In genomic region chr6:122458087-122458486, GRCh38 we compare ENCODE assay signal across 16 cellular contexts. TPM values are rescaled to one million over a fixed set of nuclear protein-coding genes. Genes with fewer than 3 reads are reported as not detected.
A peak's percentile ranks its signal among the peaks of the same experiment; 100 is the strongest.
DNase-seq lines count a peak whose midpoint lies in the region; ATAC-seq and TF ChIP-seq lines count a peak whose summit lies in the region.
"Had no signal": no experiment of that assay in that cellular context is flagged by ENCODE, and none has a peak within 500 bp of the region (broad histone marks: within the 10 kb centered on the region; RNA-seq: fewer than 3 reads in every experiment).

No MANE protein-coding gene starts in this region.

- WGBS in psoas muscle, 3 donors, result 90 to 99% (median 98%) methylated on average over 1 of the region's 1 CpG
- WGBS in prostate gland, result 94% methylated on average over 1 of the region's 1 CpG

- peak overlapping the region; percentile 72 for H3K27ac Mint-ChIP-seq in activated CD4-positive, alpha-beta memory T cell treated with anti-CD3 and anti-CD28 coated beads for 36 hours
- H3K27ac Mint-ChIP-seq in activated CD4-positive, alpha-beta memory T cell treated with anti-CD3 and anti-CD28 coated beads, Interleukin-2, amount 10 ng/mL, durations not matched to agents 7 days and 5 days, result no peak overlapping the region
- peak overlapping the region in 1 of 3 donors; percentile 60 for H3K27ac Mint-ChIP-seq in CD4-positive, CD25-positive, alpha-beta regulatory T cell
- H3K27ac Mint-ChIP-seq in activated T-helper 1 cell treated with anti-CD3 and anti-CD28 coated beads, Interleukin-12 subunit alpha, Interleukin-12 subunit beta, Interleukin-2, Interleukin-4 antibody, amounts not matched to agents 30 ng/mL and 10 ng/mL and 1 ng/mL, durations not matched to agents 14 hours and 24 hours and 36 hours, result peak overlapping the region; percentile 61
- H3K27ac Mint-ChIP-seq in memory B cell, result peak overlapping the region; percentile 62

- peaks cover 27% of the 10 kb centered on the region for H3K36me3 Mint-ChIP-seq in activated CD4-positive, alpha-beta memory T cell treated with anti-CD3 and anti-CD28 coated beads for 36 hours
- peaks cover 55% of the 10 kb centered on the region for H3K36me3 Mint-ChIP-seq in activated CD4-positive, alpha-beta memory T cell treated with anti-CD3 and anti-CD28 coated beads, Interleukin-2, amount 10 ng/mL, durations not matched to agents 7 days and 5 days (ENCODE audit: low read depth)
- peaks cover 38% of the 10 kb centered on the region for H3K36me3 Mint-ChIP-seq in CD4-positive, CD25-positive, alpha-beta regulatory T cell
- peaks cover 30% of the 10 kb centered on the region for H3K36me3 Mint-ChIP-seq in activated T-helper 1 cell treated with anti-CD3 and anti-CD28 coated beads, Interleukin-12 subunit alpha, Interleukin-12 subunit beta, Interleukin-2, Interleukin-4 antibody, amounts not matched to agents 30 ng/mL and 10 ng/mL and 1 ng/mL, durations not matched to agents 14 hours and 24 hours and 36 hours (ENCODE audit: low read depth)
- H3K36me3 Mint-ChIP-seq in memory B cell, result peaks cover 31% of the 10 kb centered on the region

- peaks cover 57% of the 10 kb centered on the region for H3K36me3 ChIP-seq in CD4-positive, CD25-positive, alpha-beta regulatory T cell (ENCODE audit: control insufficient read depth, insufficient read depth, low read length)
- peaks cover 4 to 54% of the 10 kb centered on the region in 2 donors for H3K36me3 ChIP-seq in psoas muscle (ENCODE audit: insufficient read depth in 1 of 2, low read depth in 1 of 2)
- no peaks in the 10 kb centered on the region for H3K36me3 ChIP-seq in prostate gland

- H3K4me1 ChIP-seq in CD4-positive, CD25-positive, alpha-beta regulatory T cell (ENCODE audit: control insufficient read depth, insufficient read depth, low read length, poor library complexity, severe bottlenecking), result peaks cover 47% of the 10 kb centered on the region
- peaks cover 40% of the 10 kb centered on the region for H3K4me1 ChIP-seq in psoas muscle
- H3K4me1 ChIP-seq in prostate gland (replicated peaks), result peaks cover 4% of the 10 kb centered on the region

- DNase-seq in activated CD4-positive, alpha-beta memory T cell treated with anti-CD3 and anti-CD28 coated beads for 36 hours, result no peak
- no peak for DNase-seq in activated CD4-positive, alpha-beta memory T cell treated with anti-CD3 and anti-CD28 coated beads, Interleukin-2, amount 10 ng/mL, durations not matched to agents 7 days and 5 days
- peak in 1 of 3 donors; percentile 18 for DNase-seq in CD4-positive, CD25-positive, alpha-beta regulatory T cell
- DNase-seq in activated T-helper 1 cell treated with anti-CD3 and anti-CD28 coated beads, Interleukin-12 subunit alpha, Interleukin-12 subunit beta, Interleukin-2, Interleukin-4 antibody, amounts not matched to agents 30 ng/mL and 10 ng/mL and 1 ng/mL, durations not matched to agents 14 hours and 24 hours and 36 hours (ENCODE audit: low spot score), result no peak
- DNase-seq in memory B cell (ENCODE audit: low spot score in 2 of 2) (no peak), kidney tubule cell (ENCODE audit: low spot score) (no peak), psoas muscle (no peak), prostate gland (ENCODE audit: low spot score) (no peak)
- DNase-seq: C1 segment of cervical spinal cord, DMS53, KG1, MG63, NCI-H1105, NCI-H1694 treated with DMSO at 0.1 percent for 48 hours, NCI-H345, NCI-H526 treated with DMSO at 0.1 percent for 48 hours had no signal

- H3K4me3 Mint-ChIP-seq in activated CD4-positive, alpha-beta memory T cell treated with anti-CD3 and anti-CD28 coated beads for 36 hours, result no peak overlapping the region
- no peak overlapping the region for H3K4me3 Mint-ChIP-seq in activated CD4-positive, alpha-beta memory T cell treated with anti-CD3 and anti-CD28 coated beads, Interleukin-2, amount 10 ng/mL, durations not matched to agents 7 days and 5 days
- H3K4me3 Mint-ChIP-seq in CD4-positive, CD25-positive, alpha-beta regulatory T cell, result peak overlapping the region; percentile 0 to 51 (median 24)
- H3K4me3 Mint-ChIP-seq in activated T-helper 1 cell treated with anti-CD3 and anti-CD28 coated beads, Interleukin-12 subunit alpha, Interleukin-12 subunit beta, Interleukin-2, Interleukin-4 antibody, amounts not matched to agents 30 ng/mL and 10 ng/mL and 1 ng/mL, durations not matched to agents 14 hours and 24 hours and 36 hours, result no peak overlapping the region
- H3K4me3 Mint-ChIP-seq in memory B cell, result no peak overlapping the region

- ATAC-seq in CD4-positive, CD25-positive, alpha-beta regulatory T cell (ENCODE audit: low read depth in 2 of 2), result no peak
- ATAC-seq in memory B cell (ENCODE audit: low read depth) (no peak), psoas muscle (no peak)

- POLR2A ChIA-PET in activated CD4-positive, alpha-beta memory T cell treated with anti-CD3 and anti-CD28 coated beads for 36 hours (lab: Charles Lee), result no interaction called here
- POLR2A ChIA-PET in activated CD4-positive, alpha-beta memory T cell treated with anti-CD3 and anti-CD28 coated beads, Interleukin-2, amount 10 ng/mL, durations not matched to agents 7 days and 5 days (lab: Charles Lee), result interaction anchor here (1.0 to 1.8 kb wide), 2 partner anchors 13 kb away, joined by 3 to 12 read pairs; partner anchors contain the start of gene SERINC1

- H3K27ac ChIP-seq in CD4-positive, CD25-positive, alpha-beta regulatory T cell (ENCODE audit: insufficient read depth, low read length, poor library complexity, severe bottlenecking), result peak overlapping the region; percentile 50
- H3K27ac ChIP-seq in psoas muscle (no peak overlapping the region), prostate gland (no peak overlapping the region)

- H3K4me3 ChIP-seq in CD4-positive, CD25-positive, alpha-beta regulatory T cell (ENCODE audit: low read depth, low read length), result peak overlapping the region; percentile 58
- H3K4me3 ChIP-seq in psoas muscle (no peak overlapping the region), prostate gland (no peak overlapping the region)
- H3K4me3 ChIP-seq: MG63 had no signal

- H3K9me3 Mint-ChIP-seq in activated CD4-positive, alpha-beta memory T cell treated with anti-CD3 and anti-CD28 coated beads for 36 hours, result no peaks in the 10 kb centered on the region
- H3K9me3 Mint-ChIP-seq in activated CD4-positive, alpha-beta memory T cell treated with anti-CD3 and anti-CD28 coated beads, Interleukin-2, amount 10 ng/mL, durations not matched to agents 7 days and 5 days, result no peaks in the 10 kb centered on the region
- H3K9me3 Mint-ChIP-seq in CD4-positive, CD25-positive, alpha-beta regulatory T cell, result no peaks in the 10 kb centered on the region
- H3K9me3 Mint-ChIP-seq in activated T-helper 1 cell treated with anti-CD3 and anti-CD28 coated beads, Interleukin-12 subunit alpha, Interleukin-12 subunit beta, Interleukin-2, Interleukin-4 antibody, amounts not matched to agents 30 ng/mL and 10 ng/mL and 1 ng/mL, durations not matched to agents 14 hours and 24 hours and 36 hours, result no peaks in the 10 kb centered on the region
- no peaks in the 10 kb centered on the region for H3K9me3 Mint-ChIP-seq in memory B cell

- no peaks in the 10 kb centered on the region for H3K27me3 ChIP-seq in CD4-positive, CD25-positive, alpha-beta regulatory T cell (ENCODE audit: control insufficient read depth, insufficient read depth, low read length)
- H3K27me3 ChIP-seq in psoas muscle (ENCODE audit: insufficient read depth in 3 of 3, low read length in 2 of 3) (no peaks in the 10 kb centered on the region), prostate gland (replicated peaks; ENCODE audit: insufficient read depth) (no peaks in the 10 kb centered on the region)
- H3K27me3 ChIP-seq: MG63 had no signal

- no peaks in the 10 kb centered on the region for H3K27me3 Mint-ChIP-seq in activated CD4-positive, alpha-beta memory T cell treated with anti-CD3 and anti-CD28 coated beads for 36 hours
- no peaks in the 10 kb centered on the region for H3K27me3 Mint-ChIP-seq in activated CD4-positive, alpha-beta memory T cell treated with anti-CD3 and anti-CD28 coated beads, Interleukin-2, amount 10 ng/mL, durations not matched to agents 7 days and 5 days
- no peaks in the 10 kb centered on the region for H3K27me3 Mint-ChIP-seq in CD4-positive, CD25-positive, alpha-beta regulatory T cell
- H3K27me3 Mint-ChIP-seq in activated T-helper 1 cell treated with anti-CD3 and anti-CD28 coated beads, Interleukin-12 subunit alpha, Interleukin-12 subunit beta, Interleukin-2, Interleukin-4 antibody, amounts not matched to agents 30 ng/mL and 10 ng/mL and 1 ng/mL, durations not matched to agents 14 hours and 24 hours and 36 hours (ENCODE audit: insufficient read depth), result no peaks in the 10 kb centered on the region
- H3K27me3 Mint-ChIP-seq in memory B cell, result no peaks in the 10 kb centered on the region

- H3K9me3 ChIP-seq in CD4-positive, CD25-positive, alpha-beta regulatory T cell (ENCODE audit: control insufficient read depth in 2 of 2, low read length in 2 of 2), result no peaks in the 10 kb centered on the region
- no peaks in the 10 kb centered on the region for H3K9me3 ChIP-seq in psoas muscle
- no peaks in the 10 kb centered on the region for H3K9me3 ChIP-seq in prostate gland
- H3K9me3 ChIP-seq: MG63 had no signal

- intact Hi-C loops in activated CD4-positive, alpha-beta memory T cell treated with anti-CD3 and anti-CD28 coated beads for 36 hours (cut with micrococcal nuclease), result no loop called here
- intact Hi-C loops in activated T-helper 1 cell treated with anti-CD3 and anti-CD28 coated beads, Interleukin-12 subunit alpha, Interleukin-12 subunit beta, Interleukin-2, Interleukin-4 antibody, amounts not matched to agents 30 ng/mL and 10 ng/mL and 1 ng/mL, durations not matched to agents 14 hours and 24 hours and 36 hours (cut with micrococcal nuclease), result no loop called here
- intact Hi-C loops in psoas muscle (cut with DNase I), result loop anchor here in 1 of 2 donors (5.0 kb wide), 1 partner anchor 56 kb away; no protein-coding TSS in a partner anchor
- intact Hi-C loops in prostate gland (cut with DNase I), result no loop called here

- CTCF ChIA-PET in activated CD4-positive, alpha-beta memory T cell treated with anti-CD3 and anti-CD28 coated beads for 36 hours (lab: Charles Lee), result no interaction called here
- CTCF ChIA-PET in activated CD4-positive, alpha-beta memory T cell treated with anti-CD3 and anti-CD28 coated beads, Interleukin-2, amount 10 ng/mL, durations not matched to agents 7 days and 5 days (lab: Charles Lee), result no interaction called here

- no peak for TF ChIP-seq POLR2A in prostate gland (IDR thresholded peaks at IDR 0.05)

- TF ChIP-seq CTCF in psoas muscle (IDR thresholded peaks at IDR 0.05) (no peak), prostate gland (IDR thresholded peaks at IDR 0.05) (no peak)

- H3K4me1 Mint-ChIP-seq in activated CD4-positive, alpha-beta memory T cell treated with anti-CD3 and anti-CD28 coated beads for 36 hours (ENCODE audit: low read depth), result peaks cover 69% of the 10 kb centered on the region
- peaks cover 23% of the 10 kb centered on the region for H3K4me1 Mint-ChIP-seq in activated CD4-positive, alpha-beta memory T cell treated with anti-CD3 and anti-CD28 coated beads, Interleukin-2, amount 10 ng/mL, durations not matched to agents 7 days and 5 days
- peaks cover 64 to 85% (median 74%) of the 10 kb centered on the region in 4 donors for H3K4me1 Mint-ChIP-seq in CD4-positive, CD25-positive, alpha-beta regulatory T cell
- peaks cover 39% of the 10 kb centered on the region for H3K4me1 Mint-ChIP-seq in activated T-helper 1 cell treated with anti-CD3 and anti-CD28 coated beads, Interleukin-12 subunit alpha, Interleukin-12 subunit beta, Interleukin-2, Interleukin-4 antibody, amounts not matched to agents 30 ng/mL and 10 ng/mL and 1 ng/mL, durations not matched to agents 14 hours and 24 hours and 36 hours (ENCODE audit: low read depth)
- H3K4me1 Mint-ChIP-seq in memory B cell, result peaks cover 48% of the 10 kb centered on the region

RNA-seq across cellular contexts. Expression of gene SERINC1, which starts 13.5 kb away (rescaled TPM):
- 10 to 100 TPM; 48.2 to 51.1 TPM for total RNA-seq in activated CD4-positive, alpha-beta memory T cell treated with anti-CD3 and anti-CD28 coated beads for 36 hours
- total RNA-seq in activated CD4-positive, alpha-beta memory T cell treated with anti-CD3 and anti-CD28 coated beads, Interleukin-2, amount 10 ng/mL, durations not matched to agents 7 days and 5 days, result 10 to 100 TPM; 81.5 to 83.2 TPM
- total RNA-seq in CD4-positive, CD25-positive, alpha-beta regulatory T cell, result 150 TPM
- 100 to 1,000 TPM; 139 to 193 (median 173) TPM for polyA plus RNA-seq in CD4-positive, CD25-positive, alpha-beta regulatory T cell
- 43.1 and 47.5 TPM in 2 replicates for total RNA-seq in activated T-helper 1 cell treated with anti-CD3 and anti-CD28 coated beads, Interleukin-12 subunit alpha, Interleukin-12 subunit beta, Interleukin-2, Interleukin-4 antibody, amounts not matched to agents 30 ng/mL and 10 ng/mL and 1 ng/mL, durations not matched to agents 14 hours and 24 hours and 36 hours
- total RNA-seq in psoas muscle (100 to 1,000 TPM; 140 to 196 (median 178) TPM), prostate gland (100 to 1,000 TPM; 159 to 165 TPM)
- polyA plus RNA-seq in psoas muscle, result 100 to 1,000 TPM in 2 of 3 donors, 10 to 100 TPM in 1; 77.8 to 203 (median 105) TPM

RNA-seq across cellular contexts. Expression of gene HSF2, which starts 58.6 kb away (rescaled TPM):
- total RNA-seq in activated CD4-positive, alpha-beta memory T cell treated with anti-CD3 and anti-CD28 coated beads for 36 hours, result 10 to 100 TPM; 16.0 to 18.5 TPM
- total RNA-seq in activated CD4-positive, alpha-beta memory T cell treated with anti-CD3 and anti-CD28 coated beads, Interleukin-2, amount 10 ng/mL, durations not matched to agents 7 days and 5 days, result 10 to 100 TPM; 12.0 to 13.3 TPM
- 18.5 TPM for total RNA-seq in CD4-positive, CD25-positive, alpha-beta regulatory T cell
- 10 to 100 TPM; 12.5 to 24.6 (median 19.7) TPM for polyA plus RNA-seq in CD4-positive, CD25-positive, alpha-beta regulatory T cell
- 14.7 and 15.3 TPM in 2 replicates for total RNA-seq in activated T-helper 1 cell treated with anti-CD3 and anti-CD28 coated beads, Interleukin-12 subunit alpha, Interleukin-12 subunit beta, Interleukin-2, Interleukin-4 antibody, amounts not matched to agents 30 ng/mL and 10 ng/mL and 1 ng/mL, durations not matched to agents 14 hours and 24 hours and 36 hours
- 10 to 100 TPM; 17.9 to 58.2 (median 21.7) TPM for total RNA-seq in psoas muscle
- 10 to 100 TPM in 2 of 3 donors, 1 to 10 TPM in 1; 7.0 to 51.4 (median 23.8) TPM for polyA plus RNA-seq in psoas muscle
- total RNA-seq in prostate gland, result 10 to 100 TPM; 13.8 to 59.5 TPM

Comparison
In these comparisons a context has a peak if more than half of its experiments do, and no peak if none do; other contexts are left out.
1. H3K4me3 Mint-ChIP-seq: peak in CD4-positive, CD25-positive, alpha-beta regulatory T cell (4 of 4); none in activated CD4-positive, alpha-beta memory T cell treated with anti-CD3 and anti-CD28 coated beads for 36 hours (single experiment), activated CD4-positive, alpha-beta memory T cell treated with anti-CD3 and anti-CD28 coated beads, Interleukin-2, amount 10 ng/mL, durations not matched to agents 7 days and 5 days (single experiment), activated T-helper 1 cell treated with anti-CD3 and anti-CD28 coated beads, Interleukin-12 subunit alpha, Interleukin-12 subunit beta, Interleukin-2, Interleukin-4 antibody, amounts not matched to agents 30 ng/mL and 10 ng/mL and 1 ng/mL, durations not matched to agents 14 hours and 24 hours and 36 hours (single experiment) and memory B cell (single experiment).